11 cellular contexts compared by ENCODE assay signal in genomic region chr22:46935506-46936377, GRCh38.
DNase-seq lines count a peak whose midpoint lies in the region; ATAC-seq and TF ChIP-seq lines count a peak whose summit lies in the region.
"Had no signal": no experiment of that assay in that cellular context is flagged by ENCODE, and none has a peak within 500 bp of the region (broad histone marks: within the 10 kb centered on the region; RNA-seq: fewer than 3 reads in every experiment).

No MANE protein-coding gene starts in this region.

- WGBS in HUES64 = 91% methylated on average over 24 of the region's 24 CpGs
- WGBS in prostate gland = 83% methylated on average over 24 of the region's 24 CpGs

- H3K27ac ChIP-seq in HUES64 (ENCODE audit: low read depth, low read length) (0 out of 2 replicates have a peak overlapping the region, but pooled peaks have one; percentile 11), RWPE2 (ENCODE audit: poor library complexity, severe bottlenecking) (peak overlapping the region; percentile 71), prostate gland (no peak overlapping the region)
- H3K27ac ChIP-seq: suprapubic skin had no signal

- ATAC-seq in RWPE2 (ENCODE audit: low read depth) (no peak), left ventricle myocardium superior (peak; percentile 75), HG03139 (IDR thresholded peaks at IDR 0.05; ENCODE audit: unreplicated experiment) (no peak)

- H3K9me3 ChIP-seq in HUES64 (ENCODE audit: insufficient read depth, low read depth, low read length) (no peaks in the 10 kb centered on the region), RWPE2 (ENCODE audit: severe bottlenecking) (no peaks in the 10 kb centered on the region), prostate gland (no peaks in the 10 kb centered on the region)
- H3K9me3 ChIP-seq: suprapubic skin had no signal

- TF ChIP-seq CTCF in RWPE2 (IDR thresholded peaks at IDR 0.05; ENCODE audit: poor library complexity, severe bottlenecking) (no peak), prostate gland (IDR thresholded peaks at IDR 0.05) (no peak)

- no peak for TF ChIP-seq POLR2A in prostate gland (IDR thresholded peaks at IDR 0.05)

- no peaks in the 10 kb centered on the region for H3K27me3 ChIP-seq in HUES64 (ENCODE audit: insufficient read depth, low read length)
- H3K27me3 ChIP-seq in RWPE2 (ENCODE audit: insufficient read depth, poor library complexity, severe bottlenecking) = no peaks in the 10 kb centered on the region
- no peaks in the 10 kb centered on the region for H3K27me3 ChIP-seq in prostate gland (replicated peaks; ENCODE audit: insufficient read depth)
- H3K27me3 ChIP-seq: suprapubic skin had no signal

- H3K36me3 ChIP-seq in HUES64 (ENCODE audit: insufficient read depth, low read length) = no peaks in the 10 kb centered on the region
- H3K36me3 ChIP-seq in RWPE2 (ENCODE audit: low read depth) = peaks cover 3% of the 10 kb centered on the region; the same call in 1 of the 2 replicates
- no peaks in the 10 kb centered on the region for H3K36me3 ChIP-seq in prostate gland
- H3K36me3 ChIP-seq: suprapubic skin had no signal

- intact Hi-C loops in left ventricle myocardium superior (cut with micrococcal nuclease) (no loop called here), prostate gland (cut with DNase I) (no loop called here)

- H3K4me1 ChIP-seq in HUES64 (ENCODE audit: insufficient read depth, low read length) (peaks cover 12% of the 10 kb centered on the region; the same call in 1 of the 2 replicates), RWPE2 (ENCODE audit: insufficient read depth, poor library complexity, severe bottlenecking) (peaks cover 28% of the 10 kb centered on the region), prostate gland (replicated peaks) (no peaks in the 10 kb centered on the region)

- H3K4me3 ChIP-seq in HUES64 (ENCODE audit: low read length) (no peak overlapping the region), RWPE2 (ENCODE audit: severe bottlenecking) (no peak overlapping the region), prostate gland (no peak overlapping the region)
- H3K4me3 ChIP-seq: skin epidermis, suprapubic skin had no signal

- DNase-seq in RWPE2 (ENCODE audit: low spot score) (no peak), left ventricle myocardium superior (no peak), prostate gland (ENCODE audit: low spot score) (peak; percentile 19), NCI-H1048 (lab: John Stamatoyannopoulos, UW) (no peak), T-helper 9 cell (no peak), NOMO-1 treated with DMSO at 0.1 percent for 48 hours (lab: John Stamatoyannopoulos, UW; ENCODE audit: unreplicated experiment) (no peak)
- DNase-seq: KG1 had no signal

- no peak overlapping the region for H3K9ac ChIP-seq in HUES64 (ENCODE audit: low read depth, low read length)

Comparison
In these comparisons a context has a peak if more than half of its experiments do, and no peak if none do; other contexts are left out.
1. H3K27ac ChIP-seq: peak in HUES64 (single experiment) and RWPE2 (single experiment); none in prostate gland (0 of 2).